Comparison of ENCODE assay signal across 8 cellular contexts in genomic region chr6:122610690-122611455, GRCh38. TPM values are rescaled to one million over a fixed set of nuclear protein-coding genes. Genes with fewer than 3 reads are reported as not detected.
DNase-seq lines count a peak whose midpoint lies in the region; ATAC-seq and TF ChIP-seq lines count a peak whose summit lies in the region.

No MANE protein-coding gene starts in this region.

- H3K4me1 Mint-ChIP-seq in CD8-positive, alpha-beta T cell (ENCODE audit: low read depth): peaks cover 18% of the 10 kb centered on the region
- H3K4me1 Mint-ChIP-seq in MCF 10A (ENCODE audit: insufficient read depth, unreplicated experiment): peaks cover 3% of the 10 kb centered on the region

- H3K79me2 ChIP-seq in PC-9 (ENCODE audit: low read depth): peaks cover 7% of the 10 kb centered on the region; the same call in 1 of the 2 replicates
- H3K79me2 ChIP-seq in smooth muscle cell (ENCODE audit: low read depth): no peaks in the 10 kb centered on the region

- POLR2A ChIA-PET in CD8-positive, alpha-beta T cell (lab: Charles Lee): no interaction called here
- POLR2A ChIA-PET in PC-9 (lab: Charles Lee; ENCODE audit: unreplicated experiment) (interaction anchor here (0.6 to 0.7 kb wide), 2 partner anchors 139 to 218 kb away, joined by 3 read pairs; no protein-coding TSS in a partner anchor), MCF 10A (lab: Yijun Ruan, JAX) (interaction anchor here (0.6 to 1.6 kb wide), 10 partner anchors 10 to 480 kb away, joined by 3 to 7 read pairs (median 4); partner anchors contain the start of genes FABP7 and SERINC1)

- H4K20me1 ChIP-seq in PC-9 (ENCODE audit: insufficient read depth) (no peaks in the 10 kb centered on the region), smooth muscle cell (ENCODE audit: low read depth) (peaks cover 27% of the 10 kb centered on the region)

- peak overlapping the region; percentile 86 for H3K4me2 ChIP-seq in PC-9
- peak overlapping the region; percentile 84 for H3K4me2 ChIP-seq in smooth muscle cell

- peaks cover 11% of the 10 kb centered on the region for H3K4me1 ChIP-seq in CD8-positive, alpha-beta T cell (ENCODE audit: insufficient read depth, low read length)
- H3K4me1 ChIP-seq in PC-9 (replicated peaks; ENCODE audit: insufficient read depth) (peaks cover 23% of the 10 kb centered on the region), smooth muscle cell (ENCODE audit: low read depth) (no peaks in the 10 kb centered on the region)

- H3K27me3 Mint-ChIP-seq in CD8-positive, alpha-beta T cell (ENCODE audit: low read depth): peaks cover 49% of the 10 kb centered on the region
- no peaks in the 10 kb centered on the region for H3K27me3 Mint-ChIP-seq in MCF 10A (ENCODE audit: insufficient read depth, unreplicated experiment)

- H3F3A ChIP-seq in PC-9 (ENCODE audit: insufficient read depth, low read depth) (peaks cover 19% of the 10 kb centered on the region; the same call in 1 of the 2 replicates), smooth muscle cell (ENCODE audit: low read depth) (no peaks in the 10 kb centered on the region)

- CTCF ChIA-PET in CD8-positive, alpha-beta T cell (lab: Charles Lee): no interaction called here
- CTCF ChIA-PET in PC-9 (lab: Charles Lee): interaction anchor here (0.6 to 1.4 kb wide), 5 partner anchors 10 to 121 kb away, joined by 3 to 6 read pairs (median 3); no protein-coding TSS in a partner anchor
- CTCF ChIA-PET in MCF 10A (lab: Yijun Ruan, JAX): interaction anchor here (0.5 to 2.7 kb wide), 25 partner anchors 8 to 707 kb away, joined by 3 to 32 read pairs (median 4); no protein-coding TSS in a partner anchor

- H3K9me2 ChIP-seq in PC-9 (ENCODE audit: insufficient read depth): no peaks in the 10 kb centered on the region

- H3K9me3 ChIP-seq in CD8-positive, alpha-beta T cell (ENCODE audit: low read length): no peaks in the 10 kb centered on the region
- H3K9me3 ChIP-seq in PC-9 (ENCODE audit: insufficient read depth, low read depth) (no peaks in the 10 kb centered on the region), smooth muscle cell (replicated peaks; ENCODE audit: low read depth) (no peaks in the 10 kb centered on the region)

- peaks cover 4% of the 10 kb centered on the region for H3K27me3 ChIP-seq in CD8-positive, alpha-beta T cell (ENCODE audit: insufficient read depth, low read length)
- no peaks in the 10 kb centered on the region for H3K27me3 ChIP-seq in PC-9 (ENCODE audit: insufficient read depth, low read depth)
- no peaks in the 10 kb centered on the region for H3K27me3 ChIP-seq in smooth muscle cell (ENCODE audit: low read depth)

- H3K27ac ChIP-seq in CD8-positive, alpha-beta T cell (ENCODE audit: low read depth, low read length): no peak overlapping the region
- H3K27ac ChIP-seq in PC-9 (peak overlapping the region; percentile 65), smooth muscle cell (ENCODE audit: low read depth) (no peak overlapping the region)

- H3K27ac Mint-ChIP-seq in CD8-positive, alpha-beta T cell: no peak overlapping the region
- H3K27ac Mint-ChIP-seq in MCF 10A (ENCODE audit: low read depth, unreplicated experiment): peak overlapping the region; percentile 59

- no peaks in the 10 kb centered on the region for H3K9me3 Mint-ChIP-seq in CD8-positive, alpha-beta T cell
- H3K9me3 Mint-ChIP-seq in MCF 10A (ENCODE audit: unreplicated experiment): peaks cover 5% of the 10 kb centered on the region

- H3K36me3 Mint-ChIP-seq in CD8-positive, alpha-beta T cell: peaks cover 3% of the 10 kb centered on the region
- peaks cover under 1% of the 10 kb centered on the region for H3K36me3 Mint-ChIP-seq in MCF 10A (ENCODE audit: insufficient read depth, unreplicated experiment)

- no peak overlapping the region for H3K9ac ChIP-seq in smooth muscle cell (ENCODE audit: low read depth)

- intact Hi-C loops in CD8-positive, alpha-beta T cell (cut with DNase I, micrococcal nuclease): no loop called here
- intact Hi-C loops in PC-9 (cut with micrococcal nuclease; ENCODE audit: unreplicated experiment) (loop anchor here (1.0 to 10.0 kb wide), 5 partner anchors 41 to 228 kb away; no protein-coding TSS in a partner anchor), MCF 10A (cut with micrococcal nuclease) (loop anchor here (1.0 kb wide), 2 partner anchors 115 to 228 kb away; no protein-coding TSS in a partner anchor)

- BruUV-seq in PC-9 (replicated peaks; lab: Mats Ljungman, UMichigan): TSS peak; percentile 64
- no TSS peak for BruUV-seq in MCF 10A (replicated peaks; lab: Mats Ljungman, UMichigan)

- no peak for TF ChIP-seq CTCF in CD8-positive, alpha-beta T cell (IDR thresholded peaks at IDR 0.05)
- TF ChIP-seq CTCF in PC-9 (conservative IDR thresholded peaks at IDR 0.05): peak; percentile 58; the same call in 1 of the 2 replicates
- TF ChIP-seq CTCF in MCF 10A (IDR thresholded peaks at IDR 0.05; ENCODE audit: unreplicated experiment): no peak
- TF ChIP-seq CTCF in smooth muscle cell (IDR thresholded peaks at IDR 0.05; ENCODE audit: borderline replicate concordance, insufficient read depth, poor library complexity, severe bottlenecking): peak; percentile 3

- H3K4me3 Mint-ChIP-seq in CD8-positive, alpha-beta T cell: peak overlapping the region; percentile 92
- H3K4me3 Mint-ChIP-seq in MCF 10A (ENCODE audit: unreplicated experiment): peak overlapping the region; percentile 85

- peak in 4 of 7 experiments; percentile 2 to 48 (median 10) for DNase-seq in CD8-positive, alpha-beta T cell
- DNase-seq in PC-9: peak; percentile 61 to 82
- DNase-seq in MCF 10A (ENCODE audit: unreplicated experiment): peak; percentile 50
- DNase-seq in iris pigment epithelial cell (ENCODE audit: low read depth): peak; percentile 3
- DNase-seq in smooth muscle cell (lab: John Stamatoyannopoulos, UW; ENCODE audit: unreplicated experiment): no peak
- no peak for DNase-seq in cortex of kidney (lab: John Stamatoyannopoulos, UW)

- peak overlapping the region; percentile 67 for H3K4me3 ChIP-seq in CD8-positive, alpha-beta T cell (ENCODE audit: low read depth, low read length)
- H3K4me3 ChIP-seq in PC-9 (peak overlapping the region; percentile 87), smooth muscle cell (peak overlapping the region; percentile 56)

- H3K36me3 ChIP-seq in CD8-positive, alpha-beta T cell (ENCODE audit: insufficient read depth, low read length): no peaks in the 10 kb centered on the region
- H3K36me3 ChIP-seq in PC-9 (ENCODE audit: low read depth): no peaks in the 10 kb centered on the region
- H3K36me3 ChIP-seq in smooth muscle cell (ENCODE audit: low read depth): no peaks in the 10 kb centered on the region

- no peak for ATAC-seq in CD8-positive, alpha-beta T cell
- ATAC-seq in GM19035 (IDR thresholded peaks at IDR 0.05; ENCODE audit: unreplicated experiment) (peak; percentile 48), HG03196 (IDR thresholded peaks at IDR 0.05; ENCODE audit: unreplicated experiment) (peak; percentile 39)

- WGBS in smooth muscle cell (ENCODE audit: low lambda C conversion rate): 95% methylated on average over 42 of the region's 42 CpGs

- H2AFZ ChIP-seq in PC-9 (peak overlapping the region; percentile 98), smooth muscle cell (ENCODE audit: low read depth) (no peak overlapping the region)

RNA-seq across cellular contexts. Expression of gene PKIB, which starts 0.7 kb away (rescaled TPM):
- under 1 TPM in 1 of 2 experiments, not detected in 1; 0.54 TPM for total RNA-seq in CD8-positive, alpha-beta T cell
- 4.8 and 7.0 TPM in 2 replicates for total RNA-seq in PC-9 (2021)
- 3.1 and 6.0 TPM in 2 replicates for total RNA-seq in MCF 10A (2022)
- 82.6 and 89.1 TPM in 2 replicates for total RNA-seq in smooth muscle cell
- 58.2 and 65.6 TPM in 2 replicates for polyA plus RNA-seq in smooth muscle cell

Comparison
In these comparisons a context has a peak if more than half of its experiments do, and no peak if none do; other contexts are left out.
1. DNase-seq: peak in CD8-positive, alpha-beta T cell (4 of 7), PC-9 (2 of 2), MCF 10A (single experiment) and iris pigment epithelial cell (single experiment); none in smooth muscle cell (single experiment) and cortex of kidney (single experiment).
2. CTCF ChIP-seq: peak in PC-9 (single experiment) and smooth muscle cell (single experiment); none in CD8-positive, alpha-beta T cell (single experiment) and MCF 10A (single experiment).
3. RNA of gene PKIB, which starts 0.7 kb away (total RNA-seq): 82.6 to 89.1 TPM in smooth muscle cell; 4.8 to 7.0 TPM in PC-9, 3.1 to 6.0 TPM in MCF 10A and 0.54 TPM in CD8-positive, alpha-beta T cell; every median in the first group is over 10 times any median in the second.
4. intact Hi-C loops: an anchor here in PC-9 (1.0 to 10.0 kb wide) and MCF 10A (1.0 kb wide); none called in CD8-positive, alpha-beta T cell.
5. Peak in every context shown above with its lines, with median percentiles within 50 percentile points of each other: H3K4me3 ChIP-seq.